ENCODE assay signal across 11 cellular contexts in genomic region chr6:43275782-43276179, GRCh38. TPM values are rescaled to one million over a fixed set of nuclear protein-coding genes. Genes with fewer than 3 reads are reported as not detected.
DNase-seq lines count a peak whose midpoint lies in the region; ATAC-seq, FAIRE-seq and TF ChIP-seq lines count a peak whose summit lies in the region.
"Had no signal": no experiment of that assay in that cellular context is flagged by ENCODE, and none has a peak within 500 bp of the region (broad histone marks: within the 10 kb centered on the region; RNA-seq: fewer than 3 reads in every experiment).

No MANE protein-coding gene starts in this region.

- DNase-seq in GM06990 (ENCODE audit: extremely low read depth, insufficient read length) (no peak), T-cell (peak in 1 of 34 experiments; percentile 12), right cardiac atrium (peak in 1 of 3 donors; percentile 50), GM12891 (ENCODE audit: insufficient read length, low spot score) (no peak), NCI-H2081 (lab: John Stamatoyannopoulos, UW) (no peak)
- DNase-seq: KG1 had no signal

- no peak for TF ChIP-seq CTCF in GM06990 (IDR thresholded peaks at IDR 0.05; ENCODE audit: insufficient read depth, low read length, poor library complexity, severe bottlenecking)

- POLR2A ChIA-PET in T-cell (lab: Charles Lee), result interaction anchor here in 1 of 2 donors (0.6 kb wide), 1 partner anchor 297 kb away, joined by 4 read pairs; the partner anchor contains the start of gene PEX6

- CTCF ChIA-PET in T-cell (lab: Charles Lee), result interaction anchor here in 1 of 2 donors (0.6 kb wide), 1 partner anchor 33 kb away, joined by 4 read pairs; the partner anchor contains the start of gene CRIP3

- 13% methylated on average over 24 of the region's 24 CpGs for WGBS in right cardiac atrium

- intact Hi-C loops in right cardiac atrium (cut with DNase I), result no loop called here

- H3K9me3 ChIP-seq in right cardiac atrium (ENCODE audit: control insufficient read depth, low read length), result no peaks in the 10 kb centered on the region
- H3K9me3 ChIP-seq: HAP-1 had no signal

- peak overlapping the region in 1 of 2 donors; percentile 34 for H3K27ac Mint-ChIP-seq in T-cell

- H3K9ac ChIP-seq in rectal smooth muscle tissue (ENCODE audit: low read length), result no peak overlapping the region

- H3K27me3 ChIP-seq in GM06990 (replicated peaks; ENCODE audit: control insufficient read depth, insufficient read depth, low read length) (no peaks in the 10 kb centered on the region; the same call in 1 of the 2 replicates), right cardiac atrium (ENCODE audit: control insufficient read depth, insufficient read depth) (no peaks in the 10 kb centered on the region), rectal smooth muscle tissue (ENCODE audit: control insufficient read depth, insufficient read depth, low read length) (no peaks in the 10 kb centered on the region)

- H3K4me3 ChIP-seq in GM06990 (replicated peaks; ENCODE audit: low read depth, low read length) (peak overlapping the region; percentile 47), right cardiac atrium (ENCODE audit: low read length) (peak overlapping the region; percentile 64), rectal smooth muscle tissue (ENCODE audit: low read length) (peak overlapping the region; percentile 40)
- H3K4me3 ChIP-seq: HAP-1 had no signal

- peaks cover 6 to 17% (median 12%) of the 10 kb centered on the region in 3 donors for H3K4me1 Mint-ChIP-seq in T-cell

- no peaks in the 10 kb centered on the region for H3K36me3 Mint-ChIP-seq in T-cell

- H3K27ac ChIP-seq in right cardiac atrium (ENCODE audit: low read length) (no peak overlapping the region), rectal smooth muscle tissue (ENCODE audit: low read depth, low read length) (no peak overlapping the region)

- H3K36me3 ChIP-seq in GM06990 (ENCODE audit: control insufficient read depth, insufficient read depth, low read length) (no peaks in the 10 kb centered on the region), rectal smooth muscle tissue (ENCODE audit: control insufficient read depth, insufficient read depth, low read length) (no peaks in the 10 kb centered on the region)
- H3K36me3 ChIP-seq: HAP-1 had no signal

- H3K27me3 Mint-ChIP-seq in T-cell, result peaks cover 21 to 30% of the 10 kb centered on the region in 2 donors

- ATAC-seq in T-cell (replicated peaks in 1 of 4), result peak; percentile 43 to 60 (median 50)
- ATAC-seq in right cardiac atrium, result no peak
- ATAC-seq in GM21737 (IDR thresholded peaks at IDR 0.05; ENCODE audit: unreplicated experiment), result no peak
- ATAC-seq in HG03045 (IDR thresholded peaks at IDR 0.05; ENCODE audit: unreplicated experiment), result no peak
- ATAC-seq: esophagus mucosa had no signal

- H3K4me1 ChIP-seq in right cardiac atrium (ENCODE audit: control insufficient read depth, insufficient read depth, low read length) (no peaks in the 10 kb centered on the region), rectal smooth muscle tissue (ENCODE audit: control insufficient read depth, insufficient read depth, low read length) (peaks cover 5% of the 10 kb centered on the region)
- H3K4me1 ChIP-seq: HAP-1 had no signal

- H3K9me3 Mint-ChIP-seq in T-cell, result no peaks in the 10 kb centered on the region

- peak overlapping the region; percentile 74 to 91 (median 74) for H3K4me3 Mint-ChIP-seq in T-cell

- FAIRE-seq in GM12891 (lab: Jason Lieb, UNC), result no peak

- TF ChIP-seq POLR2A in GM12891 (IDR thresholded peaks at IDR 0.05; ENCODE audit: low read depth, low read length), result no peak

TF ChIP-seq in GM12891, 5 proteins besides CTCF, POLR2A, EP300 and RAD21:
- TF ChIP-seq TAF1 (IDR thresholded peaks at IDR 0.05; ENCODE audit: low read depth, low read length) (no peak), PAX5 (IDR thresholded peaks at IDR 0.05; ENCODE audit: insufficient read depth, low read length, severe bottlenecking) (no peak), POLR2AphosphoS5 (IDR thresholded peaks at IDR 0.05; ENCODE audit: low read depth, low read length) (no peak), SPI1 (IDR thresholded peaks at IDR 0.05; ENCODE audit: low read depth, low read length) (no peak), POU2F2 (IDR thresholded peaks at IDR 0.05; ENCODE audit: low read depth, low read length) (no peak)
TF ChIP-seq in GM12891: peak in this region for 0.

RNA-seq across cellular contexts. Expression of gene SLC22A7, which starts 22.3 kb away (rescaled TPM):
- not detected for total RNA-seq in T-cell
- total RNA-seq in right cardiac atrium, result not detected
- polyA plus RNA-seq in right cardiac atrium, result not detected
- polyA plus RNA-seq in GM12891 (2012; ENCODE audit: low read depth, missing spikeins), result 0.37 TPM
- total RNA-seq: esophagus mucosa had no signal

RNA-seq across cellular contexts. Expression of gene TTBK1, which starts 32.5 kb away (rescaled TPM):
- total RNA-seq in T-cell (under 1 TPM in 2 of 5 donors, not detected in 3; 0.03 to 0.07 TPM), right cardiac atrium (under 1 TPM; 0.33 to 0.69 (median 0.58) TPM)
- polyA plus RNA-seq in right cardiac atrium, result 0.29 TPM
- polyA plus RNA-seq in GM12891 (2012; ENCODE audit: low read depth, missing spikeins), result 0.03 TPM
- total RNA-seq: esophagus mucosa had no signal

RNA-seq across cellular contexts. Expression of gene CRIP3, which starts 32.8 kb away (rescaled TPM):
- 1 to 10 TPM; 1.3 to 4.2 (median 2.8) TPM for total RNA-seq in T-cell
- total RNA-seq in right cardiac atrium, result 1 to 10 TPM; 1.5 to 3.4 (median 2.7) TPM
- 2.6 TPM for polyA plus RNA-seq in right cardiac atrium
- polyA plus RNA-seq in GM12891 (2012; ENCODE audit: low read depth, missing spikeins), result 12.2 TPM

RNA-seq across cellular contexts. Expression of gene DNPH1, which starts 46.5 kb away (rescaled TPM):
- total RNA-seq in T-cell, result 10 to 100 TPM; 28.5 to 76.1 (median 57.5) TPM
- 10 to 100 TPM; 25.7 to 43.2 (median 33.8) TPM for total RNA-seq in right cardiac atrium
- polyA plus RNA-seq in right cardiac atrium, result 60.4 TPM
- polyA plus RNA-seq in GM12891 (2012; ENCODE audit: low read depth, missing spikeins), result 113 TPM

Comparison
In these comparisons a context has a peak if more than half of its experiments do, and no peak if none do; other contexts are left out.
1. ATAC-seq: peak in T-cell (4 of 4); none in right cardiac atrium (0 of 2), GM21737 (single experiment) and HG03045 (single experiment).
2. Peak in every context shown above with its lines, with median percentiles within 50 percentile points of each other: H3K4me3 ChIP-seq.